In genomic region chr7:106064836-106065559, GRCh38 we compare ENCODE assay signal across 7 cellular contexts. TPM values are rescaled to one million over a fixed set of nuclear protein-coding genes. Genes with fewer than 3 reads are reported as not detected.
DNase-seq lines count a peak whose midpoint lies in the region; ATAC-seq and TF ChIP-seq lines count a peak whose summit lies in the region.

No MANE protein-coding gene starts in this region.

- peaks cover 80% of the 10 kb centered on the region for H3K4me1 Mint-ChIP-seq in nephron progenitor cell
- peaks cover 9 to 11% of the 10 kb centered on the region in 2 donors for H3K4me1 Mint-ChIP-seq in effector memory CD8-positive, alpha-beta T cell (ENCODE audit: low read depth in 2 of 2)

- H3K4me3 Mint-ChIP-seq in nephron progenitor cell: no peak overlapping the region
- no peak overlapping the region for H3K4me3 Mint-ChIP-seq in effector memory CD8-positive, alpha-beta T cell

- no peaks in the 10 kb centered on the region for H4K20me1 ChIP-seq in fibroblast of lung (ENCODE audit: control insufficient read depth, extremely low read depth, insufficient read depth, low read length)

- H3K9ac ChIP-seq in fibroblast of lung (ENCODE audit: insufficient read depth, low read length): no peak overlapping the region

- no peaks in the 10 kb centered on the region for H3K27me3 Mint-ChIP-seq in nephron progenitor cell (ENCODE audit: low read depth, poor library complexity)
- H3K27me3 Mint-ChIP-seq in effector memory CD8-positive, alpha-beta T cell: no peaks in the 10 kb centered on the region

- TF ChIP-seq CTCF in RWPE2 (IDR thresholded peaks at IDR 0.05; ENCODE audit: poor library complexity, severe bottlenecking) (no peak), fibroblast of lung (conservative IDR thresholded peaks at IDR 0.05 in 1 of 2, IDR thresholded peaks at IDR 0.05 in 1 of 2; ENCODE audit: low read depth in 1 of 2, low read length in 2 of 2) (peak in 1 of 2 donors; percentile 28), nephron progenitor cell (IDR thresholded peaks at IDR 0.05) (no peak)

- peak overlapping the region; percentile 98 for H3K27ac Mint-ChIP-seq in nephron progenitor cell
- no peak overlapping the region for H3K27ac Mint-ChIP-seq in effector memory CD8-positive, alpha-beta T cell

- peak overlapping the region; percentile 73 for H2AFZ ChIP-seq in fibroblast of lung (ENCODE audit: low read length)

- H3K4me3 ChIP-seq in RWPE2 (ENCODE audit: severe bottlenecking): no peak overlapping the region
- H3K4me3 ChIP-seq in fibroblast of lung (replicated peaks in 1 of 4; ENCODE audit: control extremely low read depth in 1 of 4, insufficient read depth in 1 of 4, low read depth in 3 of 4, low read length in 4 of 4): peak overlapping the region; percentile 26 to 38 (median 28)

- H3K4me1 ChIP-seq in RWPE2 (ENCODE audit: insufficient read depth, poor library complexity, severe bottlenecking) (peaks cover 59% of the 10 kb centered on the region), fibroblast of lung (ENCODE audit: control insufficient read depth, extremely low read depth, insufficient read depth, low read length) (peaks cover 8% of the 10 kb centered on the region)

- H3K36me3 ChIP-seq in RWPE2 (ENCODE audit: low read depth) (no peaks in the 10 kb centered on the region), fibroblast of lung (ENCODE audit: control insufficient read depth, insufficient read depth, low read length) (no peaks in the 10 kb centered on the region)

- no peaks in the 10 kb centered on the region for H3K9me3 ChIP-seq in RWPE2 (ENCODE audit: severe bottlenecking)
- H3K9me3 ChIP-seq in fibroblast of lung (ENCODE audit: control insufficient read depth, insufficient read depth, low read depth, low read length): no peaks in the 10 kb centered on the region

- H3K9me3 Mint-ChIP-seq in nephron progenitor cell: peaks cover 11% of the 10 kb centered on the region
- no peaks in the 10 kb centered on the region for H3K9me3 Mint-ChIP-seq in effector memory CD8-positive, alpha-beta T cell

- H3K27me3 ChIP-seq in RWPE2 (ENCODE audit: insufficient read depth, poor library complexity, severe bottlenecking) (no peaks in the 10 kb centered on the region), fibroblast of lung (ENCODE audit: control insufficient read depth, insufficient read depth, low read length) (no peaks in the 10 kb centered on the region)

- peak; percentile 86 for DNase-seq in HK-2 (ENCODE audit: unreplicated experiment)
- peak; percentile 98 for DNase-seq in RWPE2 (ENCODE audit: low spot score)
- DNase-seq in fibroblast of lung (ENCODE audit: low read depth in 2 of 2): peak; percentile 96
- DNase-seq in nephron progenitor cell: peak; percentile 66
- DNase-seq in effector memory CD8-positive, alpha-beta T cell: no peak
- DNase-seq in UCSD-AML1 (lab: John Stamatoyannopoulos, UW; ENCODE audit: unreplicated experiment): no peak

- H3K27ac ChIP-seq in RWPE2 (ENCODE audit: poor library complexity, severe bottlenecking) (peak overlapping the region; percentile 95), fibroblast of lung (ENCODE audit: insufficient read depth, low read length) (peak overlapping the region; percentile 40)

- ATAC-seq in RWPE2 (ENCODE audit: low read depth): peak; percentile 89
- ATAC-seq in GM18502 (IDR thresholded peaks at IDR 0.05; ENCODE audit: poor library complexity, unreplicated experiment): no peak
- ATAC-seq in effector memory CD8-positive, alpha-beta T cell (replicated peaks): no peak

- peak overlapping the region; percentile 85 for H3K4me2 ChIP-seq in fibroblast of lung (ENCODE audit: extremely low read depth, insufficient read depth, low read length)

- no peaks in the 10 kb centered on the region for H3K79me2 ChIP-seq in fibroblast of lung (ENCODE audit: control insufficient read depth, insufficient read depth, low read length)

- H3K36me3 Mint-ChIP-seq in nephron progenitor cell (ENCODE audit: low read depth): peaks cover 7% of the 10 kb centered on the region
- peaks cover 2% of the 10 kb centered on the region for H3K36me3 Mint-ChIP-seq in effector memory CD8-positive, alpha-beta T cell (ENCODE audit: insufficient read depth)

RNA-seq across cellular contexts. Expression of gene SYPL1, which starts 47.1 kb away (rescaled TPM):
- 54.4 and 71.0 TPM in 2 replicates for total RNA-seq in fibroblast of lung
- 108 and 132 TPM in 2 replicates for polyA plus RNA-seq in fibroblast of lung
- 82.2 and 87.9 TPM in 2 replicates for polyA plus RNA-seq in fibroblast of lung (2012)
- 27.6 and 49.2 TPM in 2 replicates for polyA minus RNA-seq in fibroblast of lung (ENCODE audit: low replicate concordance)

Comparison
In these comparisons a context has a peak if more than half of its experiments do, and no peak if none do; other contexts are left out.
1. DNase-seq: peak in HK-2 (single experiment), RWPE2 (single experiment), fibroblast of lung (2 of 2) and nephron progenitor cell (single experiment); none in effector memory CD8-positive, alpha-beta T cell (0 of 3) and UCSD-AML1 (single experiment).